1 cellular context compared by ENCODE assay signal in the genomic region with DNA sequence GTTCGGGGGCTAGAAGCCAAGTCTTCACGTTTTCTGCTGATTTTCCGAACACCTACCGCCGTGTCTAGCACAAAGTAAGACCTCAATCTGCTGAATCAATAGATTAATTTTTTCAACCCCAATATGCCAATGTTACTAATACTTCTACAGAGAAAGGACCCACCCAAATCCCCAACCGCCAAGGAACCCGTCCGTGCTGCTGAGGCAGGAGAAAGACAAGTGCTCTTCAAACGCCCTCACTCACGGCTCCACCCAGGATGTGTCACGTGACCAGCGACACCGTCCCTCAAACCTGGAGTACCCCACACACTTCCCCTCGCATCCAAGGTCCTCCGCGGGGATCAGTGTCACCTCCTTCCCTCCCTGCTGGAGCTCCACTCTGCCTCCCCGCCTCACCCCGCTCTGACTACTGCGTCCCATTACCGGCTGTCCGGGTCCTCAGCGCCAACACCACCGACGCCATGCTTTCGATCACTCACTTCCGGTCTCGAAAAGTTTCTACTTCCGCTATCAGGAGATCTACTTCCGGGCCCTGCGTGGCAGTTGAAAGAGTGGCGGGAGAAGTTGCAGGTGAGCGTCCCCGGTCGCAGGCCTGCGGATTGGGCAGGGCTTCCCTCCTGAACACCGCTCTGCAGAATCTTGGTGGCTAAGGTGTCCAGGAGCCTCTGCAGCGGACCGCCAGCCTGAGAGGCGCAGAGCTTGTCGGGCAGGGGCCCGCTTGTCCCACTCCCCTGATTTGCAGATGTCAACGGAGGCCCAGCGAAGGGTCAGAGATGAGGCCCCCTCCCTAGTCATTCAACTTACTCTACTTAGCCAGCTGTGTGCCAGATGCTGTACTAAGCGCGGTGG.
TF ChIP-seq lines count a peak whose summit lies in the region.

Gene EME1 (plus strand): TSS at position 522 of the 849 bp plus-strand sequence. CDS start 1,980 bp downstream, outside the sequence.
Gene MRPL27 (minus strand): TSS at position 477 of the 849 bp plus-strand sequence. CDS start 14 bp downstream, at position 463.

TF ChIP-seq in H1, 55 proteins besides CTCF, POLR2A, EP300 and RAD21:
- TF ChIP-seq KDM5A (IDR thresholded peaks at IDR 0.05; ENCODE audit: low read length) (peak; percentile 76), SAP30 (IDR thresholded peaks at IDR 0.05; ENCODE audit: insufficient read depth, insufficient replicate concordance, low read length) (peak; percentile 78), CBX5 (IDR thresholded peaks at IDR 0.05; ENCODE audit: low read depth, low read length) (no peak), SUZ12 (IDR thresholded peaks at IDR 0.05; ENCODE audit: low read length) (no peak), KDM4A (IDR thresholded peaks at IDR 0.05; ENCODE audit: low read depth, low read length, severe bottlenecking) (peak; percentile 89), CREB1 (IDR thresholded peaks at IDR 0.05) (peak; percentile 71; the same call in 1 of the 2 replicates), SRF (IDR thresholded peaks at IDR 0.05; ENCODE audit: low read depth, low read length) (no peak), USF2 (IDR thresholded peaks at IDR 0.05; ENCODE audit: low read length) (peak; percentile 93), TAF7 (optimal IDR thresholded peaks at IDR 0.05; ENCODE audit: borderline replicate concordance, low read depth, low read length) (peak; percentile 49), JUND (IDR thresholded peaks at IDR 0.05; ENCODE audit: low read length) (no peak), BACH1 (IDR thresholded peaks at IDR 0.05; ENCODE audit: low read length) (no peak), TAF1 (IDR thresholded peaks at IDR 0.05; ENCODE audit: low read depth, low read length) (peak; percentile 89; the same call in 1 of the 2 replicates), ATF3 (IDR thresholded peaks at IDR 0.05; ENCODE audit: insufficient read depth, low read depth, low read length) (peak; percentile 68; the same call in 1 of the 2 replicates), SP4 (IDR thresholded peaks at IDR 0.05; ENCODE audit: low read length) (0 out of 2 replicates have a peak, but pooled peaks have one; percentile 51), SIN3A (conservative IDR thresholded peaks at IDR 0.05 in 1 of 2, IDR thresholded peaks at IDR 0.05 in 1 of 2; ENCODE audit: low read depth in 1 of 2, low read length in 2 of 2) (peak; percentile 83 to 98), BCL11A (IDR thresholded peaks at IDR 0.05; ENCODE audit: low read depth in 2 of 2, low read length in 2 of 2) (no peak), ATF2 (IDR thresholded peaks at IDR 0.05; ENCODE audit: low read length) (0 out of 2 replicates have a peak, but pooled peaks have one; percentile 26), RXRA (IDR thresholded peaks at IDR 0.05; ENCODE audit: insufficient read depth, low read depth, low read length) (no peak), CHD1 (IDR thresholded peaks at IDR 0.05; ENCODE audit: low read depth, low read length) (no peak), GABPA (IDR thresholded peaks at IDR 0.05; ENCODE audit: borderline replicate concordance, insufficient read depth, low read length) (peak; percentile 92), TBP (IDR thresholded peaks at IDR 0.05; ENCODE audit: low read depth, low read length) (peak; percentile 85), MAFK (IDR thresholded peaks at IDR 0.05; ENCODE audit: low read depth, low read length) (no peak), CBX8 (IDR thresholded peaks at IDR 0.05; ENCODE audit: borderline replicate concordance, low read depth, low read length) (no peak), PHF8 (conservative IDR thresholded peaks at IDR 0.05; ENCODE audit: low read depth, low read length) (peak; percentile 99), EGR1 (IDR thresholded peaks at IDR 0.05; ENCODE audit: borderline replicate concordance, low read depth, low read length) (peak; percentile 58; the same call in 1 of the 2 replicates), ASH2L (IDR thresholded peaks at IDR 0.05; ENCODE audit: low read length) (peak; percentile 93), HDAC2 (IDR thresholded peaks at IDR 0.05; ENCODE audit: borderline replicate concordance in 1 of 2, low read depth in 2 of 2, low read length in 2 of 2) (peak in 1 of 2 experiments; percentile 71; a peak in 2 of 4 replicates), NANOG (IDR thresholded peaks at IDR 0.05; ENCODE audit: insufficient read depth, low read depth, low read length, poor library complexity, severe bottlenecking) (no peak), GTF2F1 (IDR thresholded peaks at IDR 0.05; ENCODE audit: borderline replicate concordance, low read depth, low read length) (peak; percentile 67), TEAD4 (IDR thresholded peaks at IDR 0.05; ENCODE audit: low read depth, low read length) (no peak), POLR2AphosphoS5 (IDR thresholded peaks at IDR 0.05; ENCODE audit: low read depth, low read length) (peak; percentile 95), BRCA1 (IDR thresholded peaks at IDR 0.05; ENCODE audit: low read depth, low read length) (no peak), HDAC6 (IDR thresholded peaks at IDR 0.05; ENCODE audit: low read depth, low read length) (no peak), RBBP5 (IDR thresholded peaks at IDR 0.05; ENCODE audit: borderline replicate concordance, low read depth, low read length) (peak; percentile 92), SIX5 (IDR thresholded peaks at IDR 0.05; ENCODE audit: low read depth, low read length) (no peak), YY1 (IDR thresholded peaks at IDR 0.05; ENCODE audit: low read depth, low read length) (peak; percentile 93), CTBP2 (IDR thresholded peaks at IDR 0.05; ENCODE audit: borderline replicate concordance, insufficient read depth, insufficient read length, low read length) (no peak)
- TF ChIP-seq, protein P1, sequence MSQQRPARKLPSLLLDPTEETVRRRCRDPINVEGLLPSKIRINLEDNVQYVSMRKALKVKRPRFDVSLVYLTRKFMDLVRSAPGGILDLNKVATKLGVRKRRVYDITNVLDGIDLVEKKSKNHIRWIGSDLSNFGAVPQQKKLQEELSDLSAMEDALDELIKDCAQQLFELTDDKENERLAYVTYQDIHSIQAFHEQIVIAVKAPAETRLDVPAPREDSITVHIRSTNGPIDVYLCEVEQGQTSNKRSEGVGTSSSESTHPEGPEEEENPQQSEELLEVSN (IDR thresholded peaks at IDR 0.05): peak; percentile 82
- TF ChIP-seq, protein P2, sequence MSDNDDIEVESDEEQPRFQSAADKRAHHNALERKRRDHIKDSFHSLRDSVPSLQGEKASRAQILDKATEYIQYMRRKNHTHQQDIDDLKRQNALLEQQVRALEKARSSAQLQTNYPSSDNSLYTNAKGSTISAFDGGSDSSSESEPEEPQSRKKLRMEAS (IDR thresholded peaks at IDR 0.05): peak; percentile 77
